ENCODE assay signal across 1 cellular context in genomic region chr6:129497591-129498555, GRCh38.
TF ChIP-seq lines count a peak whose summit lies in the region.

No MANE protein-coding gene starts in this region.

TF ChIP-seq in GM23338, 12 proteins besides CTCF, POLR2A, EP300 and RAD21 (continued from another document):
- TF ChIP-seq ZNF462 (CRISPR knock-in tag; IDR thresholded peaks at IDR 0.05), result no peak
